ENCODE assay signal across 8 cellular contexts in genomic region chr16:3187798-3188674, GRCh38. TPM values are rescaled to one million over a fixed set of nuclear protein-coding genes. Genes with fewer than 3 reads are reported as not detected.
DNase-seq lines count a peak whose midpoint lies in the region; ATAC-seq and TF ChIP-seq lines count a peak whose summit lies in the region.

Gene OR1F1, plus strand, starts transcription at chr16:3188204.

- intact Hi-C loops in CD8-positive, alpha-beta T cell (cut with DNase I, micrococcal nuclease) = loop anchor here (1.0 to 10.0 kb wide), 4 partner anchors 25 to 763 kb away; partner anchors contain the start of gene CCNF (in 1 of the 2)
- intact Hi-C loops in lower leg skin (cut with DNase I; ENCODE audit: low total_unique reads) = no loop called here

- peaks cover 49% of the 10 kb centered on the region for H3K4me1 ChIP-seq in CD8-positive, alpha-beta T cell (ENCODE audit: insufficient read depth, low read length)
- peaks cover 7% of the 10 kb centered on the region; the same call in 1 of the 2 replicates for H3K4me1 ChIP-seq in HUES48 (ENCODE audit: control insufficient read depth, insufficient read depth, low read length)

- peak within 1 kb of the TSS; percentile 39; the same call in 1 of the 2 replicates for H3K9ac ChIP-seq in HUES48 (ENCODE audit: low read depth, low read length)

- CTCF ChIA-PET in CD8-positive, alpha-beta T cell (lab: Charles Lee) = interaction anchor here (1.3 to 3.0 kb wide), 2 partner anchors 14 to 79 kb away, joined by 4 to 7 read pairs; no protein-coding TSS in a partner anchor

- H3K27ac Mint-ChIP-seq in CD8-positive, alpha-beta T cell = no peak within 1 kb of the TSS
- peak within 1 kb of the TSS in 9 of 10 donors; percentile 43 to 96 (median 72) for H3K27ac Mint-ChIP-seq in naive thymus-derived CD8-positive, alpha-beta T cell

- POLR2A ChIA-PET in CD8-positive, alpha-beta T cell (lab: Charles Lee) = interaction anchor here (0.6 to 1.9 kb wide), 8 partner anchors 12 to 213 kb away, joined by 3 to 7 read pairs (median 4); partner anchors contain the start of genes ZNF174, ZNF263 and ZSCAN32
- POLR2A ChIA-PET in naive thymus-derived CD8-positive, alpha-beta T cell (lab: Charles Lee) = interaction anchor here (0.5 to 2.9 kb wide), 12 partner anchors 21 to 271 kb away, joined by 3 to 13 read pairs (median 6); partner anchors contain the start of gene ZNF200

- no peaks in the 10 kb centered on the region for H3K36me3 ChIP-seq in CD8-positive, alpha-beta T cell (ENCODE audit: insufficient read depth, low read length)
- H3K36me3 ChIP-seq in HUES48 (ENCODE audit: control insufficient read depth, insufficient read depth, low read length) = no peaks in the 10 kb centered on the region

- H3K9me3 ChIP-seq in CD8-positive, alpha-beta T cell (ENCODE audit: low read length) = no peaks in the 10 kb centered on the region
- no peaks in the 10 kb centered on the region for H3K9me3 ChIP-seq in HUES48 (ENCODE audit: control insufficient read depth, insufficient read depth, low read length)

- H3K4me3 Mint-ChIP-seq in CD8-positive, alpha-beta T cell = peak within 1 kb of the TSS; percentile 70
- peak within 1 kb of the TSS; percentile 65 to 86 (median 78) for H3K4me3 Mint-ChIP-seq in naive thymus-derived CD8-positive, alpha-beta T cell

- no peak for TF ChIP-seq POLR2A in GM18505 (IDR thresholded peaks at IDR 0.05; ENCODE audit: borderline replicate concordance, extremely low read depth, insufficient read depth, insufficient read length)
- TF ChIP-seq POLR2A in lower leg skin (IDR thresholded peaks at IDR 0.05) = no peak

- no peaks in the 10 kb centered on the region for H3K36me3 Mint-ChIP-seq in CD8-positive, alpha-beta T cell
- peaks cover 0 to 9% (median 4%) of the 10 kb centered on the region in 3 donors for H3K36me3 Mint-ChIP-seq in naive thymus-derived CD8-positive, alpha-beta T cell

- TF ChIP-seq CTCF in CD8-positive, alpha-beta T cell (IDR thresholded peaks at IDR 0.05) = no peak
- no peak for TF ChIP-seq CTCF in lower leg skin (IDR thresholded peaks at IDR 0.05)

- peak; percentile 32 for ATAC-seq in CD8-positive, alpha-beta T cell
- ATAC-seq in naive thymus-derived CD8-positive, alpha-beta T cell = peak; percentile 47 to 68
- ATAC-seq in GM18505 (IDR thresholded peaks at IDR 0.05; ENCODE audit: unreplicated experiment) = no peak

- H3K27me3 ChIP-seq in CD8-positive, alpha-beta T cell (ENCODE audit: insufficient read depth, low read length) = peaks cover 46% of the 10 kb centered on the region
- H3K27me3 ChIP-seq in HUES48 (ENCODE audit: control insufficient read depth, insufficient read depth, low read length) = peaks cover 32% of the 10 kb centered on the region

- WGBS in lower leg skin, 2 donors = 3 to 5% methylated on average over 50 to 51 of the region's 51 CpGs

- no peaks in the 10 kb centered on the region for H3K9me3 Mint-ChIP-seq in CD8-positive, alpha-beta T cell
- peaks cover 0 to 24% (median 2%) of the 10 kb centered on the region in 9 donors for H3K9me3 Mint-ChIP-seq in naive thymus-derived CD8-positive, alpha-beta T cell

- H3K27ac ChIP-seq in CD8-positive, alpha-beta T cell (ENCODE audit: low read depth, low read length) = no peak within 1 kb of the TSS
- peak within 1 kb of the TSS; percentile 6 for H3K27ac ChIP-seq in HUES48 (ENCODE audit: low read depth, low read length)

- peak within 1 kb of the TSS; percentile 50 for H3K4me3 ChIP-seq in CD8-positive, alpha-beta T cell (ENCODE audit: low read depth, low read length)
- peak within 1 kb of the TSS; percentile 97 for H3K4me3 ChIP-seq in HUES48 (ENCODE audit: low read depth, low read length)
- H3K4me3 ChIP-seq in lower leg skin (ENCODE audit: low read depth, poor library complexity, severe bottlenecking) = no peak within 1 kb of the TSS

- DNase-seq in CD8-positive, alpha-beta T cell = peak in 4 of 7 experiments; percentile 41 to 67 (median 62)
- DNase-seq in T-helper 9 cell = peak; percentile 29
- DNase-seq in cerebellar cortex (ENCODE audit: low spot score) = peak; percentile 79
- peak in 9 of 10 donors; percentile 31 to 77 (median 65) for DNase-seq in naive thymus-derived CD8-positive, alpha-beta T cell
- DNase-seq in NOMO-1 treated with DMSO at 0.1 percent for 48 hours (lab: John Stamatoyannopoulos, UW; ENCODE audit: unreplicated experiment) = no peak
- no peak for DNase-seq in lower leg skin (ENCODE audit: low spot score in 2 of 2)

- peaks cover 46% of the 10 kb centered on the region for H3K4me1 Mint-ChIP-seq in CD8-positive, alpha-beta T cell (ENCODE audit: low read depth)
- peaks cover 28 to 58% (median 47%) of the 10 kb centered on the region in 4 donors for H3K4me1 Mint-ChIP-seq in naive thymus-derived CD8-positive, alpha-beta T cell

- peaks cover 63% of the 10 kb centered on the region for H3K27me3 Mint-ChIP-seq in CD8-positive, alpha-beta T cell (ENCODE audit: low read depth)
- peaks cover 29 to 81% (median 60%) of the 10 kb centered on the region in 5 donors for H3K27me3 Mint-ChIP-seq in naive thymus-derived CD8-positive, alpha-beta T cell

RNA-seq across cellular contexts. Expression of gene OR1F1, which starts in this region (rescaled TPM):
- not detected for total RNA-seq in CD8-positive, alpha-beta T cell
- not detected for total RNA-seq in naive thymus-derived CD8-positive, alpha-beta T cell
- not detected for polyA plus RNA-seq in naive thymus-derived CD8-positive, alpha-beta T cell
- total RNA-seq in lower leg skin = not detected

Comparison
In these comparisons a context has a peak if more than half of its experiments do, and no peak if none do; other contexts are left out.
1. Peak in DNase-seq, ATAC-seq and H3K4me3 ChIP-seq in CD8-positive, alpha-beta T cell; RNA of the gene not detected or under 1 TPM.
2. Peak in DNase-seq and ATAC-seq in naive thymus-derived CD8-positive, alpha-beta T cell; RNA of the gene not detected or under 1 TPM.
3. DNase-seq: peak in T-helper 9 cell (single experiment) and cerebellar cortex (single experiment); none in NOMO-1 treated with DMSO at 0.1 percent for 48 hours (single experiment) and lower leg skin (0 of 2).